23 cellular contexts compared by ENCODE assay signal in genomic region chr4:123495530-123495929, GRCh38.
DNase-seq lines count a peak whose midpoint lies in the region; ATAC-seq and TF ChIP-seq lines count a peak whose summit lies in the region.
"Had no signal": no experiment of that assay in that cellular context is flagged by ENCODE, and none has a peak within 500 bp of the region (broad histone marks: within the 10 kb centered on the region; RNA-seq: fewer than 3 reads in every experiment).

No MANE protein-coding gene starts in this region.

- intact Hi-C loops in Panc1 (cut with micrococcal nuclease; ENCODE audit: unreplicated experiment) = no loop called here
- intact Hi-C loops in mucosa of descending colon (cut with DNase I, micrococcal nuclease) = no loop called here

- TF ChIP-seq CTCF in Panc1 (IDR thresholded peaks at IDR 0.05) (no peak), mucosa of descending colon (IDR thresholded peaks at IDR 0.05) (no peak), RWPE1 (conservative IDR thresholded peaks at IDR 0.05; ENCODE audit: low read depth) (no peak)

- H3K27ac ChIP-seq in Panc1 (ENCODE audit: low read length) = peak overlapping the region; percentile 39; the same call in 1 of the 2 replicates
- peak overlapping the region; percentile 10 for H3K27ac ChIP-seq in epithelial cell of prostate
- no peak overlapping the region for H3K27ac ChIP-seq in RWPE1
- H3K27ac ChIP-seq: C4-2B, parathyroid adenoma, SK-N-MC, skin epidermis had no signal

- no TSS peak for BruUV-seq in Panc1 (replicated peaks; lab: Mats Ljungman, UMichigan)

- no peak for TF ChIP-seq POLR2A in erythroblast (IDR thresholded peaks at IDR 0.05; ENCODE audit: low read length)

- H3K36me3 ChIP-seq in Panc1 (ENCODE audit: control insufficient read depth, insufficient read depth, low read length) (no peaks in the 10 kb centered on the region), mucosa of descending colon (ENCODE audit: low read depth) (no peaks in the 10 kb centered on the region)
- H3K36me3 ChIP-seq: MG63 had no signal

- H3K9me3 ChIP-seq in Panc1 (ENCODE audit: control insufficient read depth, insufficient read depth, low read depth, low read length) (peaks cover 7% of the 10 kb centered on the region; the same call in 1 of the 2 replicates), mucosa of descending colon (no peaks in the 10 kb centered on the region)

- no peak overlapping the region for H3K27ac Mint-ChIP-seq in T-cell
- H3K27ac Mint-ChIP-seq: activated naive CD4-positive, alpha-beta T cell treated with anti-CD3 and anti-CD28 coated beads, Interleukin-2, amount 10 ng/mL, durations not matched to agents 7 days and 5 days; effector memory CD8-positive, alpha-beta T cell; nephron; T-helper 2 cell treated with Interferon-gamma antibody and Interleukin-4, amounts not matched to agents 5 μg/mL and 100 μg/mL, for 36 hours had no signal

- DNase-seq in COLO829 (ENCODE audit: low spot score) (peak; percentile 64), Panc1 (ENCODE audit: low read depth, low spot score) (no peak), epithelial cell of prostate (ENCODE audit: low read depth, low spot score) (no peak), mucosa of descending colon (no peak), erythroblast (lab: John Stamatoyannopoulos, UW) (no peak), NOMO-1 (lab: John Stamatoyannopoulos, UW; ENCODE audit: unreplicated experiment in 2 of 2) (no peak), T-cell (no peak), RWPE1 (ENCODE audit: low spot score) (no peak)
- DNase-seq: activated CD4-positive, CD25-positive, alpha-beta regulatory T cell; activated naive CD4-positive, alpha-beta T cell treated with anti-CD3 and anti-CD28 coated beads, Interleukin-2, amount 10 ng/mL, durations not matched to agents 7 days and 5 days; activated T-cell treated with anti-CD3 and anti-CD28 coated beads, Interleukin-2, amount 50 U/mL, for 48 hours; effector memory CD8-positive, alpha-beta T cell; kidney glomerular epithelial cell; MG63; NCI-H187 treated with DMSO at 0.1 percent for 48 hours; NCI-H345; stimulated activated naive CD4-positive, alpha-beta T cell had no signal

- H3K4me3 ChIP-seq in Panc1 (ENCODE audit: low read depth in 2 of 2, low read length in 2 of 2) (no peak overlapping the region), mucosa of descending colon (no peak overlapping the region)
- H3K4me3 ChIP-seq: MG63, SK-N-MC, skin epidermis had no signal

- H3K4me1 Mint-ChIP-seq in T-cell = no peaks in the 10 kb centered on the region
- H3K4me1 Mint-ChIP-seq: activated naive CD4-positive, alpha-beta T cell treated with anti-CD3 and anti-CD28 coated beads, Interleukin-2, amount 10 ng/mL, durations not matched to agents 7 days and 5 days; nephron had no signal

- no peaks in the 10 kb centered on the region for H3K36me3 Mint-ChIP-seq in T-cell
- H3K36me3 Mint-ChIP-seq: activated naive CD4-positive, alpha-beta T cell treated with anti-CD3 and anti-CD28 coated beads, Interleukin-2, amount 10 ng/mL, durations not matched to agents 7 days and 5 days had no signal

- H3K9me3 Mint-ChIP-seq in T-cell = peaks cover 0 to 2% (median 0%) of the 10 kb centered on the region in 3 donors
- H3K9me3 Mint-ChIP-seq: activated naive CD4-positive, alpha-beta T cell treated with anti-CD3 and anti-CD28 coated beads, Interleukin-2, amount 10 ng/mL, durations not matched to agents 7 days and 5 days; effector memory CD8-positive, alpha-beta T cell had no signal

- no peaks in the 10 kb centered on the region for H3K27me3 ChIP-seq in Panc1 (ENCODE audit: control insufficient read depth, insufficient read depth, low read length)
- H3K27me3 ChIP-seq: MG63 had no signal

- in situ Hi-C loops in Panc1 (cut with HindIII; ENCODE audit: low pct_unique_long_range_greater_than_20kb, low sequenced_read_pairs) = no loop called here

- POLR2A ChIA-PET in Panc1 (lab: Charles Lee) (no interaction called here), T-cell (lab: Charles Lee) (no interaction called here), RWPE1 (lab: Yijun Ruan, JAX; ENCODE audit: low non-redundant PET) (no interaction called here)

- ATAC-seq in Panc1 (no peak), mucosa of descending colon (peak; percentile 43), T-cell (replicated peaks in 1 of 4) (no peak)
- ATAC-seq: effector memory CD8-positive, alpha-beta T cell had no signal

- peaks cover 7 to 9% of the 10 kb centered on the region in 2 donors for H3K27me3 Mint-ChIP-seq in T-cell

- H3K4me1 ChIP-seq in Panc1 (ENCODE audit: control insufficient read depth, insufficient read depth, low read length) (no peaks in the 10 kb centered on the region), mucosa of descending colon (ENCODE audit: low read depth) (no peaks in the 10 kb centered on the region)
- H3K4me1 ChIP-seq: parathyroid adenoma had no signal

- no peak overlapping the region for H3K4me3 Mint-ChIP-seq in T-cell
- H3K4me3 Mint-ChIP-seq: activated naive CD4-positive, alpha-beta T cell treated with anti-CD3 and anti-CD28 coated beads, Interleukin-2, amount 10 ng/mL, durations not matched to agents 7 days and 5 days; effector memory CD8-positive, alpha-beta T cell; nephron; T-helper 2 cell treated with Interferon-gamma antibody and Interleukin-4, amounts not matched to agents 5 μg/mL and 100 μg/mL, for 36 hours had no signal

- CTCF ChIA-PET in Panc1 (lab: Charles Lee) (no interaction called here), T-cell (lab: Charles Lee) (interaction anchor here in 1 of 2 donors (1.2 kb wide), 1 partner anchor 21 kb away, joined by 3 read pairs; no protein-coding TSS in a partner anchor), RWPE1 (lab: Yijun Ruan, JAX) (no interaction called here)
